In genomic region chr2:28697602-28698149, GRCh38 we compare ENCODE assay signal across 22 cellular contexts. TPM values are rescaled to one million over a fixed set of nuclear protein-coding genes. Genes with fewer than 3 reads are reported as not detected.
A peak's percentile ranks its signal among the peaks of the same experiment; 100 is the strongest.
DNase-seq lines count a peak whose midpoint lies in the region; ATAC-seq and TF ChIP-seq lines count a peak whose summit lies in the region.
"Had no signal": no experiment of that assay in that cellular context is flagged by ENCODE, and none has a peak within 500 bp of the region (broad histone marks: within the 10 kb centered on the region; RNA-seq: fewer than 3 reads in every experiment).

No MANE protein-coding gene starts in this region.

- DNase-seq in NCI-H748 (lab: John Stamatoyannopoulos, UW; ENCODE audit: unreplicated experiment): peak; percentile 31
- DNase-seq in NCI-H748 treated with DMSO at 0.1 percent for 48 hours (lab: John Stamatoyannopoulos, UW): no peak
- peak; percentile 85 for DNase-seq in NCI-H69 (lab: John Stamatoyannopoulos, UW)
- peak; percentile 14 for DNase-seq in dermis blood vessel endothelial cell
- no peak for DNase-seq in naive thymus-derived CD8-positive, alpha-beta T cell
- DNase-seq in superior temporal gyrus (ENCODE audit: extremely low spot score): no peak
- DNase-seq in posterior vena cava (ENCODE audit: low spot score): no peak
- DNase-seq: 8988T; CD4-positive, CD25-positive, alpha-beta regulatory T cell; HFFc6; MM.1S; NCI-H1436; NCI-H1930; NCI-H2107; NCI-H446 treated with DMSO at 0.1 percent for 48 hours; NCI-H526 treated with DMSO at 0.1 percent for 48 hours; Right ventricle myocardium superior; RPMI8226; T-helper 1 cell had no signal

- no peak overlapping the region for H3K4me3 Mint-ChIP-seq in naive thymus-derived CD8-positive, alpha-beta T cell
- H3K4me3 Mint-ChIP-seq: CD4-positive, CD25-positive, alpha-beta regulatory T cell; HFFc6 had no signal

- H3K4me1 Mint-ChIP-seq in naive thymus-derived CD8-positive, alpha-beta T cell: peaks cover 0 to 8% (median 0%) of the 10 kb centered on the region in 4 donors
- H3K4me1 Mint-ChIP-seq: CD4-positive, CD25-positive, alpha-beta regulatory T cell had no signal

- no peaks in the 10 kb centered on the region for H3K4me1 ChIP-seq in HEK293 (ENCODE audit: control insufficient read depth, insufficient read depth, low read length)

- no peak overlapping the region for H3K27ac ChIP-seq in HEK293 (ENCODE audit: extremely low read depth, low read depth, low read length)
- H3K27ac ChIP-seq: BLaER1, KMS-11 had no signal

- ATAC-seq in naive thymus-derived CD8-positive, alpha-beta T cell: no peak

- no peaks in the 10 kb centered on the region for H3K9me3 ChIP-seq in HEK293 (ENCODE audit: control insufficient read depth, insufficient read depth, low read depth, low read length)
- H3K9me3 ChIP-seq: BLaER1 had no signal

- no peaks in the 10 kb centered on the region for H3K36me3 ChIP-seq in HEK293 (ENCODE audit: control insufficient read depth in 2 of 2, insufficient read depth in 1 of 2, low read length in 2 of 2)
- H3K36me3 ChIP-seq: BLaER1 had no signal

- no peaks in the 10 kb centered on the region for H3K36me3 Mint-ChIP-seq in naive thymus-derived CD8-positive, alpha-beta T cell
- H3K36me3 Mint-ChIP-seq: CD4-positive, CD25-positive, alpha-beta regulatory T cell had no signal

- CTCF ChIA-PET in HEK293 (lab: Yijun Ruan, JAX): interaction anchor here (0.7 kb wide), 1 partner anchor 25 kb away, joined by 5 read pairs; no protein-coding TSS in a partner anchor

- no peak for TF ChIP-seq CTCF in HEK293 (tag by site-specific recombination; IDR thresholded peaks at IDR 0.05)

- no peak overlapping the region for H3K4me3 ChIP-seq in HEK293 (ENCODE audit: low read depth, low read length)
- H3K4me3 ChIP-seq: BLaER1 had no signal

- H3K27me3 Mint-ChIP-seq in naive thymus-derived CD8-positive, alpha-beta T cell: peaks cover 0 to 4% (median 0%) of the 10 kb centered on the region in 5 donors
- H3K27me3 Mint-ChIP-seq: CD4-positive, CD25-positive, alpha-beta regulatory T cell had no signal

- H3K9me3 Mint-ChIP-seq in naive thymus-derived CD8-positive, alpha-beta T cell: peaks cover 0 to 8% (median 0%) of the 10 kb centered on the region in 9 donors
- H3K9me3 Mint-ChIP-seq: HFFc6 had no signal

- intact Hi-C loops in posterior vena cava (cut with DNase I): loop anchor here in 1 of 2 donors (2.0 kb wide), 1 partner anchor 33 kb away; no protein-coding TSS in a partner anchor

- POLR2A ChIA-PET in HEK293 (lab: Yijun Ruan, JAX): no interaction called here
- POLR2A ChIA-PET in naive thymus-derived CD8-positive, alpha-beta T cell (lab: Charles Lee): interaction anchor here (1.8 kb wide), 1 partner anchor 12 kb away, joined by 5 read pairs; no protein-coding TSS in a partner anchor

- H3K27ac Mint-ChIP-seq in naive thymus-derived CD8-positive, alpha-beta T cell: peak overlapping the region in 1 of 10 donors; percentile 39
- H3K27ac Mint-ChIP-seq: HFFc6 had no signal

TF ChIP-seq in HEK293, 187 proteins besides CTCF, POLR2A, EP300 and RAD21:
- TF ChIP-seq ZNF585B (tag by site-specific recombination; IDR thresholded peaks at IDR 0.05) (no peak), TRIM28 (IDR thresholded peaks at IDR 0.05; ENCODE audit: borderline replicate concordance, low read length) (no peak), GLIS1 (tag by site-specific recombination; IDR thresholded peaks at IDR 0.05) (peak; percentile 61), ZNF157 (tag by site-specific recombination; IDR thresholded peaks at IDR 0.05) (no peak), ZNF621 (tag by site-specific recombination; IDR thresholded peaks at IDR 0.05) (no peak), PRDM10 (tag by site-specific recombination; IDR thresholded peaks at IDR 0.05) (no peak), ZBTB20 (tag by site-specific recombination; IDR thresholded peaks at IDR 0.05) (no peak), ZNF19 (tag by site-specific recombination; IDR thresholded peaks at IDR 0.05; ENCODE audit: low read depth) (no peak), ZNF837 (tag by site-specific recombination; IDR thresholded peaks at IDR 0.05) (no peak), ZIC2 (tag by site-specific recombination; IDR thresholded peaks at IDR 0.05) (0 out of 2 replicates have a peak, but pooled peaks have one; percentile 25)
- TF ChIP-seq, protein P1, sequence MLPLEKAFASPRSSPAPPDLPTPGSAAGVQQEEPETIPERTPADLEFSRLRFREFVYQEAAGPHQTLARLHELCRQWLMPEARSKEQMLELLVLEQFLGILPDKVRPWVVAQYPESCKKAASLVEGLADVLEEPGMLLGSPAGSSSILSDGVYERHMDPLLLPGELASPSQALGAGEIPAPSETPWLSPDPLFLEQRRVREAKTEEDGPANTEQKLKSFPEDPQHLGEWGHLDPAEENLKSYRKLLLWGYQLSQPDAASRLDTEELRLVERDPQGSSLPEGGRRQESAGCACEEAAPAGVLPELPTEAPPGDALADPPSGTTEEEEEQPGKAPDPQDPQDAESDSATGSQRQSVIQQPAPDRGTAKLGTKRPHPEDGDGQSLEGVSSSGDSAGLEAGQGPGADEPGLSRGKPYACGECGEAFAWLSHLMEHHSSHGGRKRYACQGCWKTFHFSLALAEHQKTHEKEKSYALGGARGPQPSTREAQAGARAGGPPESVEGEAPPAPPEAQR (tag by site-specific recombination; IDR thresholded peaks at IDR 0.05): no peak
- TF ChIP-seq, protein P2, sequence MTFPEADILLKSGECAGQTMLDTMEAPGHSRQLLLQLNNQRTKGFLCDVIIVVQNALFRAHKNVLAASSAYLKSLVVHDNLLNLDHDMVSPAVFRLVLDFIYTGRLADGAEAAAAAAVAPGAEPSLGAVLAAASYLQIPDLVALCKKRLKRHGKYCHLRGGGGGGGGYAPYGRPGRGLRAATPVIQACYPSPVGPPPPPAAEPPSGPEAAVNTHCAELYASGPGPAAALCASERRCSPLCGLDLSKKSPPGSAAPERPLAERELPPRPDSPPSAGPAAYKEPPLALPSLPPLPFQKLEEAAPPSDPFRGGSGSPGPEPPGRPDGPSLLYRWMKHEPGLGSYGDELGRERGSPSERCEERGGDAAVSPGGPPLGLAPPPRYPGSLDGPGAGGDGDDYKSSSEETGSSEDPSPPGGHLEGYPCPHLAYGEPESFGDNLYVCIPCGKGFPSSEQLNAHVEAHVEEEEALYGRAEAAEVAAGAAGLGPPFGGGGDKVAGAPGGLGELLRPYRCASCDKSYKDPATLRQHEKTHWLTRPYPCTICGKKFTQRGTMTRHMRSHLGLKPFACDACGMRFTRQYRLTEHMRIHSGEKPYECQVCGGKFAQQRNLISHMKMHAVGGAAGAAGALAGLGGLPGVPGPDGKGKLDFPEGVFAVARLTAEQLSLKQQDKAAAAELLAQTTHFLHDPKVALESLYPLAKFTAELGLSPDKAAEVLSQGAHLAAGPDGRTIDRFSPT (tag by site-specific recombination; IDR thresholded peaks at IDR 0.05): no peak
TF ChIP-seq in HEK293: peak in this region for 2.

RNA-seq across cellular contexts. Expression of gene PPP1CB, which starts 54.0 kb away (rescaled TPM):
- 126 and 143 TPM in 2 replicates for total RNA-seq in dermis blood vessel endothelial cell
- total RNA-seq in naive thymus-derived CD8-positive, alpha-beta T cell: 100 to 1,000 TPM; 165 to 166 TPM
- 10 to 100 TPM; 63.1 to 85.7 (median 82.1) TPM for polyA plus RNA-seq in naive thymus-derived CD8-positive, alpha-beta T cell
- 100 to 1,000 TPM; 429 to 446 TPM for total RNA-seq in posterior vena cava

Comparison
In these comparisons a context has a peak if more than half of its experiments do, and no peak if none do; other contexts are left out.
1. DNase-seq: peak in NCI-H748 (single experiment), NCI-H69 (single experiment) and dermis blood vessel endothelial cell (single experiment); none in NCI-H748 treated with DMSO at 0.1 percent for 48 hours (single experiment), naive thymus-derived CD8-positive, alpha-beta T cell (0 of 10), superior temporal gyrus (single experiment) and posterior vena cava (single experiment).